ENCODE assay signal across 1 cellular context in genomic region chr2:200944467-200945394, GRCh38.
TF ChIP-seq lines count a peak whose summit lies in the region.

No MANE protein-coding gene starts in this region.

TF ChIP-seq in HepG2, 621 proteins besides CTCF, POLR2A, EP300 and RAD21 (continued from another document and continues in another):
- TF ChIP-seq PLRG1 (conservative IDR thresholded peaks at IDR 0.05) (no peak), MYC (CRISPR knock-in tag; IDR thresholded peaks at IDR 0.05; ENCODE audit: borderline replicate concordance) (no peak), ARID5B (CRISPR knock-in tag; IDR thresholded peaks at IDR 0.05) (peak; percentile 79), TBL1XR1 (IDR thresholded peaks at IDR 0.05; ENCODE audit: borderline replicate concordance, low read length, partially characterized antibody) (peak; percentile 98), ZNF430 (CRISPR knock-in tag; IDR thresholded peaks at IDR 0.05) (no peak), SOX6 (IDR thresholded peaks at IDR 0.05) (no peak), SOX6 (CRISPR knock-in tag; IDR thresholded peaks at IDR 0.05) (peak; percentile 66), NFATC3 (CRISPR knock-in tag; IDR thresholded peaks at IDR 0.05) (0 out of 2 replicates have a peak, but pooled peaks have one; percentile 80), NONO (IDR thresholded peaks at IDR 0.05) (no peak), NONO (CRISPR knock-in tag; conservative IDR thresholded peaks at IDR 0.05) (0 out of 2 replicates have a peak, but pooled peaks have one; percentile 34), ASH2L (IDR thresholded peaks at IDR 0.05; ENCODE audit: insufficient read length, low read depth, low read length) (peak; percentile 44), ZBTB20 (CRISPR knock-in tag; IDR thresholded peaks at IDR 0.05; ENCODE audit: borderline replicate concordance, low read depth) (peak; percentile 73; the same call in 1 of the 2 replicates), ZNF142 (CRISPR knock-in tag; IDR thresholded peaks at IDR 0.05) (no peak), ZNF143 (CRISPR knock-in tag; IDR thresholded peaks at IDR 0.05) (no peak), BCL6 (CRISPR knock-in tag; IDR thresholded peaks at IDR 0.05) (peak; percentile 92), SP5 (CRISPR knock-in tag; IDR thresholded peaks at IDR 0.05; ENCODE audit: borderline replicate concordance, low read depth) (0 out of 2 replicates have a peak, but pooled peaks have one; percentile 24), IKZF5 (CRISPR knock-in tag; IDR thresholded peaks at IDR 0.05) (0 out of 2 replicates have a peak, but pooled peaks have one; percentile 34), SOX5 (CRISPR knock-in tag; IDR thresholded peaks at IDR 0.05; ENCODE audit: borderline replicate concordance) (peak; percentile 79), FOXK2 (IDR thresholded peaks at IDR 0.05) (peak; percentile 88), SRSF4 (IDR thresholded peaks at IDR 0.05; ENCODE audit: low read depth, low read length, poor library complexity, severe bottlenecking) (no peak), HOXA5 (CRISPR knock-in tag; IDR thresholded peaks at IDR 0.05) (no peak), ARID3A (IDR thresholded peaks at IDR 0.05; ENCODE audit: low read depth, low read length) (peak; percentile 53; the same call in 1 of the 2 replicates), ZFX (CRISPR knock-in tag; IDR thresholded peaks at IDR 0.05; ENCODE audit: low read depth) (0 out of 2 replicates have a peak, but pooled peaks have one; percentile 18), FOXA3 (CRISPR knock-in tag; IDR thresholded peaks at IDR 0.05) (peak; percentile 62), PREB (CRISPR knock-in tag; IDR thresholded peaks at IDR 0.05) (no peak), HNF4A (CRISPR knock-in tag; IDR thresholded peaks at IDR 0.05) (peak; percentile 61), NR2F6 (IDR thresholded peaks at IDR 0.05) (peak; percentile 60), NR2F6 (CRISPR knock-in tag; IDR thresholded peaks at IDR 0.05) (peak; percentile 72), FOXP4 (CRISPR knock-in tag; IDR thresholded peaks at IDR 0.05) (peak; percentile 28; the same call in 1 of the 2 replicates), ZNF224 (CRISPR knock-in tag; IDR thresholded peaks at IDR 0.05) (no peak), MYPOP (CRISPR knock-in tag; IDR thresholded peaks at IDR 0.05) (no peak)
- TF ChIP-seq, protein P1, sequence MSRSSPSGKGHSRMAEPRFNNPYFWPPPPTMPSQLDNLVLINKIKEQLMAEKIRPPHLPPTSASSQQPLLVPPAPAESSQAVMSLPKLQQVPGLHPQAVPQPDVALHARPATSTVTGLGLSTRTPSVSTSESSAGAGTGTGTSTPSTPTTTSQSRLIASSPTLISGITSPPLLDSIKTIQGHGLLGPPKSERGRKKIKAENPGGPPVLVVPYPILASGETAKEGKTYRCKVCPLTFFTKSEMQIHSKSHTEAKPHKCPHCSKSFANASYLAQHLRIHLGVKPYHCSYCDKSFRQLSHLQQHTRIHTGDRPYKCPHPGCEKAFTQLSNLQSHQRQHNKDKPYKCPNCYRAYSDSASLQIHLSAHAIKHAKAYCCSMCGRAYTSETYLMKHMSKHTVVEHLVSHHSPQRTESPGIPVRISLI (CRISPR knock-in tag; IDR thresholded peaks at IDR 0.05; ENCODE audit: borderline replicate concordance) = 0 out of 2 replicates have a peak, but pooled peaks have one; percentile 19
- TF ChIP-seq, protein P2, sequence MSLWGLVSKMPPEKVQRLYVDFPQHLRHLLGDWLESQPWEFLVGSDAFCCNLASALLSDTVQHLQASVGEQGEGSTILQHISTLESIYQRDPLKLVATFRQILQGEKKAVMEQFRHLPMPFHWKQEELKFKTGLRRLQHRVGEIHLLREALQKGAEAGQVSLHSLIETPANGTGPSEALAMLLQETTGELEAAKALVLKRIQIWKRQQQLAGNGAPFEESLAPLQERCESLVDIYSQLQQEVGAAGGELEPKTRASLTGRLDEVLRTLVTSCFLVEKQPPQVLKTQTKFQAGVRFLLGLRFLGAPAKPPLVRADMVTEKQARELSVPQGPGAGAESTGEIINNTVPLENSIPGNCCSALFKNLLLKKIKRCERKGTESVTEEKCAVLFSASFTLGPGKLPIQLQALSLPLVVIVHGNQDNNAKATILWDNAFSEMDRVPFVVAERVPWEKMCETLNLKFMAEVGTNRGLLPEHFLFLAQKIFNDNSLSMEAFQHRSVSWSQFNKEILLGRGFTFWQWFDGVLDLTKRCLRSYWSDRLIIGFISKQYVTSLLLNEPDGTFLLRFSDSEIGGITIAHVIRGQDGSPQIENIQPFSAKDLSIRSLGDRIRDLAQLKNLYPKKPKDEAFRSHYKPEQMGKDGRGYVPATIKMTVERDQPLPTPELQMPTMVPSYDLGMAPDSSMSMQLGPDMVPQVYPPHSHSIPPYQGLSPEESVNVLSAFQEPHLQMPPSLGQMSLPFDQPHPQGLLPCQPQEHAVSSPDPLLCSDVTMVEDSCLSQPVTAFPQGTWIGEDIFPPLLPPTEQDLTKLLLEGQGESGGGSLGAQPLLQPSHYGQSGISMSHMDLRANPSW (CRISPR knock-in tag; IDR thresholded peaks at IDR 0.05; ENCODE audit: borderline replicate concordance) = 0 out of 2 replicates have a peak, but pooled peaks have one; percentile 26
- TF ChIP-seq, protein P3, sequence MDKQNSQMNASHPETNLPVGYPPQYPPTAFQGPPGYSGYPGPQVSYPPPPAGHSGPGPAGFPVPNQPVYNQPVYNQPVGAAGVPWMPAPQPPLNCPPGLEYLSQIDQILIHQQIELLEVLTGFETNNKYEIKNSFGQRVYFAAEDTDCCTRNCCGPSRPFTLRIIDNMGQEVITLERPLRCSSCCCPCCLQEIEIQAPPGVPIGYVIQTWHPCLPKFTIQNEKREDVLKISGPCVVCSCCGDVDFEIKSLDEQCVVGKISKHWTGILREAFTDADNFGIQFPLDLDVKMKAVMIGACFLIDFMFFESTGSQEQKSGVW (CRISPR knock-in tag; IDR thresholded peaks at IDR 0.05; ENCODE audit: borderline replicate concordance) = no peak
- TF ChIP-seq, protein P4, sequence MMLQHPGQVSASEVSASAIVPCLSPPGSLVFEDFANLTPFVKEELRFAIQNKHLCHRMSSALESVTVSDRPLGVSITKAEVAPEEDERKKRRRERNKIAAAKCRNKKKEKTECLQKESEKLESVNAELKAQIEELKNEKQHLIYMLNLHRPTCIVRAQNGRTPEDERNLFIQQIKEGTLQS (CRISPR knock-in tag; IDR thresholded peaks at IDR 0.05) = peak; percentile 53; the same call in 1 of the 2 replicates
